ENCODE assay signal across 1 cellular context in the genomic region with DNA sequence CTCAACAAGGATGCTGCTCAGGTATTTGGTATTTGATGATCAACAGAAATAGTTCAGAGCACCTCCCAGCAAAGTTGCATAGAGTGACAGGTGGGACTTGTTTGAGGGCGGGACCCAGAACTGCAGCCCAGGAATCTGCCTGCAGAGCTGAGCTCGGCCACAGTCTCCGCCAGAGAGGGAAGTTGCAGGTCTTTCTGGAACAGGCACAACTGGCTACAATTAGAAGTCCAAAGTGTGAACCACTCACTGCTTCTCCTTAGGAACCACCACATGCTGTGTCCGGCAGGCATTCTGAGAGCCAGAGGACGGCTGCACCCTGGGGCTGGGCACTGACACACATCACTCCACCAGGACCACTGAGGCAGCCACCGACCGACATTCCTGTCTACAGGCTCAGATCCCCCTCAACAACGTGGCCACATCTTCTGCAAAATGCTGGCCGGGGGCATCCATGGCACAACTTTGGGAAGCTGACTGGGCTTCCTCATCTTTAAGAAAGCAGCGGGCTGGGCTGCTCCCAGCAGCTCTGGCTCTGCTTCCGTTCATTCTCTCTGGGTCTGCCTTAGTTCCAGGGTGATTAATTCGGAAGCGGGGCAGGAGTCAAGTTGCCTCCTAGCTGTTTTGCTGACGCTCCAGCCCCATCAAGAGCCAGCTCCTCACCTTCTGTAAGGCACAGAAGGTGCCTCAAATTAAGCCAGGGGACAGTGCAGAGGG.
TF ChIP-seq lines count a peak whose summit lies in the region.

No MANE protein-coding gene starts in this region.

TF ChIP-seq in HEK293, 187 proteins besides CTCF, POLR2A, EP300 and RAD21 (continued from another document):
- TF ChIP-seq, protein P1, sequence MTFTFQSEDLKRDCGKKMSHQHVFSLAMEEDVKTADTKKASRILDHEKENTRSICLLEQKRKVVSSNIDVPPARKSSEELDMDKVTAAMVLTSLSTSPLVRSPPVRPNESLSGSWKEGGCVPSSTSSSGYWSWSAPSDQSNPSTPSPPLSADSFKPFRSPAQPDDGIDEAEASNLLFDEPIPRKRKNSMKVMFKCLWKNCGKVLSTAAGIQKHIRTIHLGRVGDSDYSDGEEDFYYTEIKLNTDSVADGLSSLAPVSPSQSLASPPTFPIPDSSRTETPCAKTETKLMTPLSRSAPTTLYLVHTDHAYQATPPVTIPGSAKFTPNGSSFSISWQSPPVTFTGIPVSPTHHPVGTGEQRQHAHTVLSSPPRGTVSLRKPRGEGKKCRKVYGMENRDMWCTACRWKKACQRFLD (tag by site-specific recombination; IDR thresholded peaks at IDR 0.05), result no peak
- peak; percentile 70 for TF ChIP-seq ZNF335 (tag by site-specific recombination; conservative IDR thresholded peaks at IDR 0.05)
- TF ChIP-seq, protein P2, sequence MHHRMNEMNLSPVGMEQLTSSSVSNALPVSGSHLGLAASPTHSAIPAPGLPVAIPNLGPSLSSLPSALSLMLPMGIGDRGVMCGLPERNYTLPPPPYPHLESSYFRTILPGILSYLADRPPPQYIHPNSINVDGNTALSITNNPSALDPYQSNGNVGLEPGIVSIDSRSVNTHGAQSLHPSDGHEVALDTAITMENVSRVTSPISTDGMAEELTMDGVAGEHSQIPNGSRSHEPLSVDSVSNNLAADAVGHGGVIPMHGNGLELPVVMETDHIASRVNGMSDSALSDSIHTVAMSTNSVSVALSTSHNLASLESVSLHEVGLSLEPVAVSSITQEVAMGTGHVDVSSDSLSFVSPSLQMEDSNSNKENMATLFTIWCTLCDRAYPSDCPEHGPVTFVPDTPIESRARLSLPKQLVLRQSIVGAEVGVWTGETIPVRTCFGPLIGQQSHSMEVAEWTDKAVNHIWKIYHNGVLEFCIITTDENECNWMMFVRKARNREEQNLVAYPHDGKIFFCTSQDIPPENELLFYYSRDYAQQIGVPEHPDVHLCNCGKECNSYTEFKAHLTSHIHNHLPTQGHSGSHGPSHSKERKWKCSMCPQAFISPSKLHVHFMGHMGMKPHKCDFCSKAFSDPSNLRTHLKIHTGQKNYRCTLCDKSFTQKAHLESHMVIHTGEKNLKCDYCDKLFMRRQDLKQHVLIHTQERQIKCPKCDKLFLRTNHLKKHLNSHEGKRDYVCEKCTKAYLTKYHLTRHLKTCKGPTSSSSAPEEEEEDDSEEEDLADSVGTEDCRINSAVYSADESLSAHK (tag by site-specific recombination; IDR thresholded peaks at IDR 0.05), result no peak
- TF ChIP-seq, protein P3, sequence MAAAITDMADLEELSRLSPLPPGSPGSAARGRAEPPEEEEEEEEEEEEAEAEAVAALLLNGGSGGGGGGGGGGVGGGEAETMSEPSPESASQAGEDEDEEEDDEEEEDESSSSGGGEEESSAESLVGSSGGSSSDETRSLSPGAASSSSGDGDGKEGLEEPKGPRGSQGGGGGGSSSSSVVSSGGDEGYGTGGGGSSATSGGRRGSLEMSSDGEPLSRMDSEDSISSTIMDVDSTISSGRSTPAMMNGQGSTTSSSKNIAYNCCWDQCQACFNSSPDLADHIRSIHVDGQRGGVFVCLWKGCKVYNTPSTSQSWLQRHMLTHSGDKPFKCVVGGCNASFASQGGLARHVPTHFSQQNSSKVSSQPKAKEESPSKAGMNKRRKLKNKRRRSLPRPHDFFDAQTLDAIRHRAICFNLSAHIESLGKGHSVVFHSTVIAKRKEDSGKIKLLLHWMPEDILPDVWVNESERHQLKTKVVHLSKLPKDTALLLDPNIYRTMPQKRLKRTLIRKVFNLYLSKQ (tag by site-specific recombination; IDR thresholded peaks at IDR 0.05; ENCODE audit: borderline replicate concordance), result no peak
TF ChIP-seq in HEK293: peak in this region for 4.
